Comparison of ENCODE assay signal across 1 cellular context in genomic region chr18:22932885-22933205, GRCh38.
TF ChIP-seq lines count a peak whose summit lies in the region.

No MANE protein-coding gene starts in this region.

TF ChIP-seq in GM12878, 131 proteins besides CTCF, POLR2A, EP300 and RAD21 (continued from another document):
- no peak for TF ChIP-seq E4F1 (IDR thresholded peaks at IDR 0.05; ENCODE audit: borderline replicate concordance, partially characterized antibody)
- TF ChIP-seq HDGF (IDR thresholded peaks at IDR 0.05), result no peak
- TF ChIP-seq E2F4 (IDR thresholded peaks at IDR 0.05; ENCODE audit: low read depth, low read length), result 0 out of 2 replicates have a peak, but pooled peaks have one; percentile 44
- TF ChIP-seq SMAD5 (IDR thresholded peaks at IDR 0.05; ENCODE audit: low read depth), result no peak
- TF ChIP-seq CEBPZ (IDR thresholded peaks at IDR 0.05; ENCODE audit: low read depth, low read length), result no peak
- TF ChIP-seq NKRF (conservative IDR thresholded peaks at IDR 0.05), result peak; percentile 27; the same call in 1 of the 2 replicates
- no peak for TF ChIP-seq SIX5 (IDR thresholded peaks at IDR 0.05; ENCODE audit: low read depth, low read length, severe bottlenecking)
- TF ChIP-seq, protein P1, sequence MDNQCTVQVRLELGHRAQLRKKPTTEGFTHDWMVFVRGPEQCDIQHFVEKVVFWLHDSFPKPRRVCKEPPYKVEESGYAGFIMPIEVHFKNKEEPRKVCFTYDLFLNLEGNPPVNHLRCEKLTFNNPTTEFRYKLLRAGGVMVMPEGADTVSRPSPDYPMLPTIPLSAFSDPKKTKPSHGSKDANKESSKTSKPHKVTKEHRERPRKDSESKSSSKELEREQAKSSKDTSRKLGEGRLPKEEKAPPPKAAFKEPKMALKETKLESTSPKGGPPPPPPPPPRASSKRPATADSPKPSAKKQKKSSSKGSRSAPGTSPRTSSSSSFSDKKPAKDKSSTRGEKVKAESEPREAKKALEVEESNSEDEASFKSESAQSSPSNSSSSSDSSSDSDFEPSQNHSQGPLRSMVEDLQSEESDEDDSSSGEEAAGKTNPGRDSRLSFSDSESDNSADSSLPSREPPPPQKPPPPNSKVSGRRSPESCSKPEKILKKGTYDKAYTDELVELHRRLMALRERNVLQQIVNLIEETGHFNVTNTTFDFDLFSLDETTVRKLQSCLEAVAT (IDR thresholded peaks at IDR 0.05), result no peak
